In genomic region chr21:31305888-31306287, GRCh38 we compare ENCODE assay signal across 26 cellular contexts.
"Had no signal": no experiment of that assay in that cellular context is flagged by ENCODE, and none has a peak within 500 bp of the region (broad histone marks: within the 10 kb centered on the region; RNA-seq: fewer than 3 reads in every experiment).

No MANE protein-coding gene starts in this region.

- H3K4me1 ChIP-seq: left lung, lower lobe of right lung, right atrium auricular region, right lobe of liver, tibial nerve, uterus had no signal

- H3K9ac ChIP-seq: neural progenitor cell had no signal

- H3K4me3 ChIP-seq: left lung, lower lobe of right lung, neural progenitor cell, ovary, right atrium auricular region, right lobe of liver, smooth muscle cell, tibial nerve, uterus had no signal

- H3K27me3 ChIP-seq: left lung, neural progenitor cell, neutrophil, ovary, right atrium auricular region, right lobe of liver, tibial nerve, uterus had no signal

- H3K4me2 ChIP-seq: neural progenitor cell, smooth muscle cell had no signal

- H3K9me3 ChIP-seq: left lung, lower lobe of right lung, neutrophil, ovary, right atrium auricular region, right lobe of liver, tibial nerve, uterus had no signal

- H3K27ac ChIP-seq: left lung, lower lobe of right lung, neural progenitor cell, neutrophil, ovary, right atrium auricular region, right lobe of liver, tibial nerve, uterus had no signal

- DNase-seq: immature natural killer cell; kidney; left colon; left lung; lower lobe of right lung; mammary epithelial cell; mesenchymal stem cell; naive B cell; natural killer cell; nephron progenitor cell; occipital lobe; ovary; right lobe of liver; stimulated activated CD4-positive, alpha-beta T cell treated with anti-CD3 and anti-CD28 coated beads, Interleukin-1b, Interleukin-23, amount 100 ng/mL, for 48 hours; stimulated activated CD4-positive, alpha-beta T cell treated with anti-CD3 and anti-CD28 coated beads, Interleukin-2, amount 100 ng/mL, for 48 hours; stimulated activated CD4-positive, alpha-beta T cell treated with anti-CD3 and anti-CD28 coated beads, Interleukin-4, amount 100 ng/mL, for 4 hours; stimulated activated CD8-positive, alpha-beta memory T cell treated with anti-CD3 and anti-CD28 coated beads, Interleukin-4, amount 100 ng/mL, for 48 hours; stimulated activated naive CD4-positive, alpha-beta T cell treated with Interleukin-2 at 50 U/mL for 16 hours; stimulated activated naive CD8-positive, alpha-beta T cell treated with anti-CD3 and anti-CD28 coated beads, Interleukin-15, amount 100 ng/mL, for 72 hours; uterus had no signal

- H2AFZ ChIP-seq: neural progenitor cell had no signal

- H3K36me3 ChIP-seq: left lung, lower lobe of right lung, neural progenitor cell, neutrophil, ovary, right atrium auricular region, right lobe of liver, tibial nerve, uterus had no signal

- FAIRE-seq: islet of Langerhans, kidney had no signal
